In the genomic region with DNA sequence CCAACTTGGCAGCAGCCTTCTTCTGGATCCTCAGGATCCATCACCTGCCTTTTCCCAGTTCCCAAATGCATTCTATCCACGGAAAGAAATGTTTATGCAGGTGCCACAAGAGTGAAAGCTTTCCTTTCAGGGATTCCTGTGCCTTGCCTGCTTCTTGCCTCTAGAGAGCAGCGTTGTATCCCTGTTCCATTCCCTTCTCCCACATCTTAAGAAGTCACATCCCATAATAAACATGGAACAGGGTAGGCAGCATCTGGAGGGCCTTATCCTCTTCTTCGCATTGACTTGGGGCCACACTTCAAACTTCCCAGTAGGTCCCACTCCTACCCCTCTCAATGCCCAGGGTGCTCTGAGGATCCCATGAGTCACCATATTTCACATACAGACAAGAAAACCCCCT, we compare ENCODE assay signal across 1 cellular context.
TF ChIP-seq lines count a peak whose summit lies in the region.

No MANE protein-coding gene starts in this region.

TF ChIP-seq in SK-N-SH treated with all-trans-retinoic acid at 6 μM for 48 hours, 23 proteins besides CTCF, POLR2A, EP300 and RAD21 (continued from another document):
- TF ChIP-seq, protein P1, sequence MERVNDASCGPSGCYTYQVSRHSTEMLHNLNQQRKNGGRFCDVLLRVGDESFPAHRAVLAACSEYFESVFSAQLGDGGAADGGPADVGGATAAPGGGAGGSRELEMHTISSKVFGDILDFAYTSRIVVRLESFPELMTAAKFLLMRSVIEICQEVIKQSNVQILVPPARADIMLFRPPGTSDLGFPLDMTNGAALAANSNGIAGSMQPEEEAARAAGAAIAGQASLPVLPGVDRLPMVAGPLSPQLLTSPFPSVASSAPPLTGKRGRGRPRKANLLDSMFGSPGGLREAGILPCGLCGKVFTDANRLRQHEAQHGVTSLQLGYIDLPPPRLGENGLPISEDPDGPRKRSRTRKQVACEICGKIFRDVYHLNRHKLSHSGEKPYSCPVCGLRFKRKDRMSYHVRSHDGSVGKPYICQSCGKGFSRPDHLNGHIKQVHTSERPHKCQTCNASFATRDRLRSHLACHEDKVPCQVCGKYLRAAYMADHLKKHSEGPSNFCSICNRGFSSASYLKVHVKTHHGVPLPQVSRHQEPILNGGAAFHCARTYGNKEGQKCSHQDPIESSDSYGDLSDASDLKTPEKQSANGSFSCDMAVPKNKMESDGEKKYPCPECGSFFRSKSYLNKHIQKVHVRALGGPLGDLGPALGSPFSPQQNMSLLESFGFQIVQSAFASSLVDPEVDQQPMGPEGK (CRISPR knock-in tag; IDR thresholded peaks at IDR 0.05; ENCODE audit: borderline replicate concordance), result no peak
